In the genomic region with DNA sequence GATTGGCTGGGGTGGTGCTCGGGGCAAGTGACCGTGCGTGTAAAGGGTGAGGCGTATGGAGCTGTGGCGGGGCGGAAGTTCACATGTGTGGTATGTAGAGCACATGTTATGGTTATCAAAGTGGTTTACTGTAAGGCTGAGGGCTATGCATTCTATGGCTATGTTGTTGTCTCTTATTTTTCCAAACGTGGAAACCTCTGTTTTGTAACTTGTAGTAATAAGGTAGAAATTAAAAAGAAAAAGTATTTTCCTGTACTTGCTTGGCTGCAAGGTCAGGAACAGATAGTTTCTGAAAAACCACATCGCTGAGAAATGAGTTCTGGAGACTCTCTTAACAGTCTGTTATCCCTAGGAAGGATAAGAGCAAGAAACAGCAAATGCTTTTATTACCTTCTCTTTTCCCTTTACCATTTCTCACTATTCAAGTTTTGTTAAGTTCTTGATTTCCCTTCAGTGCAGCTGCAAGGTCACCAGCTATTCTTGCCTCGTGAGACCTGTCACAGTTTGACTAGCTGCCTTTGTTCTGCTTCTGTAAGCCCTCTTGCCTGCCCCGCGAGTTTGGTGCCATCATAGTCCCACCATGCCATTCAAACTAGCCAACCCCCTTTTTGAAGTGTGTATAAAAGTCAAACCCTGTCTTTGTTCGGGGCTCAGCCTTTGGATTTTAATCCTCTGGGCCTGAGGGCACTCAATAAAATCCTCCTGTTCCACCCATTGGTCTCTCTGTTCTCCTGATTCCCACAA, we compare ENCODE assay signal across 1 cellular context.
TF ChIP-seq lines count a peak whose summit lies in the region.

No MANE protein-coding gene starts in this region.

TF ChIP-seq in HepG2, 621 proteins besides CTCF, POLR2A, EP300 and RAD21 (continued from another document and continues in another):
- no peak for TF ChIP-seq HNRNPH1 (optimal IDR thresholded peaks at IDR 0.05; ENCODE audit: low read depth, low read length)
- no peak for TF ChIP-seq KLF9 (CRISPR knock-in tag; IDR thresholded peaks at IDR 0.05; ENCODE audit: low read depth)
- TF ChIP-seq MEIS1 (CRISPR knock-in tag; IDR thresholded peaks at IDR 0.05; ENCODE audit: borderline replicate concordance), result no peak
- TF ChIP-seq JUND (CRISPR knock-in tag; IDR thresholded peaks at IDR 0.05), result no peak; the same call in 1 of the 2 replicates
- peak; percentile 86; the same call in 1 of the 2 replicates for TF ChIP-seq ZNF792 (CRISPR knock-in tag; IDR thresholded peaks at IDR 0.05)
- TF ChIP-seq, protein P1, sequence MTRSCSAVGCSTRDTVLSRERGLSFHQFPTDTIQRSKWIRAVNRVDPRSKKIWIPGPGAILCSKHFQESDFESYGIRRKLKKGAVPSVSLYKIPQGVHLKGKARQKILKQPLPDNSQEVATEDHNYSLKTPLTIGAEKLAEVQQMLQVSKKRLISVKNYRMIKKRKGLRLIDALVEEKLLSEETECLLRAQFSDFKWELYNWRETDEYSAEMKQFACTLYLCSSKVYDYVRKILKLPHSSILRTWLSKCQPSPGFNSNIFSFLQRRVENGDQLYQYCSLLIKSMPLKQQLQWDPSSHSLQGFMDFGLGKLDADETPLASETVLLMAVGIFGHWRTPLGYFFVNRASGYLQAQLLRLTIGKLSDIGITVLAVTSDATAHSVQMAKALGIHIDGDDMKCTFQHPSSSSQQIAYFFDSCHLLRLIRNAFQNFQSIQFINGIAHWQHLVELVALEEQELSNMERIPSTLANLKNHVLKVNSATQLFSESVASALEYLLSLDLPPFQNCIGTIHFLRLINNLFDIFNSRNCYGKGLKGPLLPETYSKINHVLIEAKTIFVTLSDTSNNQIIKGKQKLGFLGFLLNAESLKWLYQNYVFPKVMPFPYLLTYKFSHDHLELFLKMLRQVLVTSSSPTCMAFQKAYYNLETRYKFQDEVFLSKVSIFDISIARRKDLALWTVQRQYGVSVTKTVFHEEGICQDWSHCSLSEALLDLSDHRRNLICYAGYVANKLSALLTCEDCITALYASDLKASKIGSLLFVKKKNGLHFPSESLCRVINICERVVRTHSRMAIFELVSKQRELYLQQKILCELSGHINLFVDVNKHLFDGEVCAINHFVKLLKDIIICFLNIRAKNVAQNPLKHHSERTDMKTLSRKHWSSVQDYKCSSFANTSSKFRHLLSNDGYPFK (CRISPR knock-in tag; IDR thresholded peaks at IDR 0.05; ENCODE audit: borderline replicate concordance), result 0 out of 2 replicates have a peak, but pooled peaks have one; percentile 29
- TF ChIP-seq ZMAT3 (CRISPR knock-in tag; conservative IDR thresholded peaks at IDR 0.05), result 0 out of 2 replicates have a peak, but pooled peaks have one; percentile 30
- no peak for TF ChIP-seq NFATC3 (CRISPR knock-in tag; IDR thresholded peaks at IDR 0.05)
- no peak for TF ChIP-seq ARHGAP35 (CRISPR knock-in tag; IDR thresholded peaks at IDR 0.05; ENCODE audit: borderline replicate concordance)
- peak; percentile 20; the same call in 1 of the 2 replicates for TF ChIP-seq ISL2 (CRISPR knock-in tag; IDR thresholded peaks at IDR 0.05)
- no peak for TF ChIP-seq FOXA1 (IDR thresholded peaks at IDR 0.05)
- TF ChIP-seq FOXA1 (CRISPR knock-in tag; IDR thresholded peaks at IDR 0.05), result peak; percentile 43; the same call in 1 of the 2 replicates
- TF ChIP-seq ZC3H4 (CRISPR knock-in tag; IDR thresholded peaks at IDR 0.05; ENCODE audit: borderline replicate concordance), result peak; percentile 48
- TF ChIP-seq ZNF12 (CRISPR knock-in tag; IDR thresholded peaks at IDR 0.05), result peak; percentile 72; the same call in 1 of the 2 replicates
- TF ChIP-seq, protein P2, sequence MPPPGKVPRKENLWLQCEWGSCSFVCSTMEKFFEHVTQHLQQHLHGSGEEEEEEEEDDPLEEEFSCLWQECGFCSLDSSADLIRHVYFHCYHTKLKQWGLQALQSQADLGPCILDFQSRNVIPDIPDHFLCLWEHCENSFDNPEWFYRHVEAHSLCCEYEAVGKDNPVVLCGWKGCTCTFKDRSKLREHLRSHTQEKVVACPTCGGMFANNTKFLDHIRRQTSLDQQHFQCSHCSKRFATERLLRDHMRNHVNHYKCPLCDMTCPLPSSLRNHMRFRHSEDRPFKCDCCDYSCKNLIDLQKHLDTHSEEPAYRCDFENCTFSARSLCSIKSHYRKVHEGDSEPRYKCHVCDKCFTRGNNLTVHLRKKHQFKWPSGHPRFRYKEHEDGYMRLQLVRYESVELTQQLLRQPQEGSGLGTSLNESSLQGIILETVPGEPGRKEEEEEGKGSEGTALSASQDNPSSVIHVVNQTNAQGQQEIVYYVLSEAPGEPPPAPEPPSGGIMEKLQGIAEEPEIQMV (CRISPR knock-in tag; IDR thresholded peaks at IDR 0.05; ENCODE audit: low read depth), result 0 out of 2 replicates have a peak, but pooled peaks have one; percentile 33
- TF ChIP-seq PITX1 (CRISPR knock-in tag; IDR thresholded peaks at IDR 0.05), result no peak
- TF ChIP-seq ZNF354B (CRISPR knock-in tag; IDR thresholded peaks at IDR 0.05), result no peak
- TF ChIP-seq NR3C1 (CRISPR knock-in tag; IDR thresholded peaks at IDR 0.05), result no peak
- TF ChIP-seq ZSCAN22 (CRISPR knock-in tag; IDR thresholded peaks at IDR 0.05), result no peak
- TF ChIP-seq CREM (IDR thresholded peaks at IDR 0.05), result no peak; the same call in 1 of the 2 replicates
- TF ChIP-seq CREM (CRISPR knock-in tag; IDR thresholded peaks at IDR 0.05), result no peak
- TF ChIP-seq, protein P3, sequence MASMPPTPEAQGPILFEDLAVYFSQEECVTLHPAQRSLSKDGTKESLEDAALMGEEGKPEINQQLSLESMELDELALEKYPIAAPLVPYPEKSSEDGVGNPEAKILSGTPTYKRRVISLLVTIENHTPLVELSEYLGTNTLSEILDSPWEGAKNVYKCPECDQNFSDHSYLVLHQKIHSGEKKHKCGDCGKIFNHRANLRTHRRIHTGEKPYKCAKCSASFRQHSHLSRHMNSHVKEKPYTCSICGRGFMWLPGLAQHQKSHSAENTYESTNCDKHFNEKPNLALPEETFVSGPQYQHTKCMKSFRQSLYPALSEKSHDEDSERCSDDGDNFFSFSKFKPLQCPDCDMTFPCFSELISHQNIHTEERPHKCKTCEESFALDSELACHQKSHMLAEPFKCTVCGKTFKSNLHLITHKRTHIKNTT (CRISPR knock-in tag; IDR thresholded peaks at IDR 0.05), result no peak
- TF ChIP-seq, protein P4, sequence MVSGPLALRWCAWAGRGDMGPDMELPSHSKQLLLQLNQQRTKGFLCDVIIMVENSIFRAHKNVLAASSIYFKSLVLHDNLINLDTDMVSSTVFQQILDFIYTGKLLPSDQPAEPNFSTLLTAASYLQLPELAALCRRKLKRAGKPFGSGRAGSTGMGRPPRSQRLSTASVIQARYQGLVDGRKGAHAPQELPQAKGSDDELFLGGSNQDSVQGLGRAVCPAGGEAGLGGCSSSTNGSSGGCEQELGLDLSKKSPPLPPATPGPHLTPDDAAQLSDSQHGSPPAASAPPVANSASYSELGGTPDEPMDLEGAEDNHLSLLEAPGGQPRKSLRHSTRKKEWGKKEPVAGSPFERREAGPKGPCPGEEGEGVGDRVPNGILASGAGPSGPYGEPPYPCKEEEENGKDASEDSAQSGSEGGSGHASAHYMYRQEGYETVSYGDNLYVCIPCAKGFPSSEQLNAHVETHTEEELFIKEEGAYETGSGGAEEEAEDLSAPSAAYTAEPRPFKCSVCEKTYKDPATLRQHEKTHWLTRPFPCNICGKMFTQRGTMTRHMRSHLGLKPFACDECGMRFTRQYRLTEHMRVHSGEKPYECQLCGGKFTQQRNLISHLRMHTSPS (CRISPR knock-in tag; IDR thresholded peaks at IDR 0.05; ENCODE audit: low read depth), result no peak
- peak; percentile 58; the same call in 1 of the 2 replicates for TF ChIP-seq ZSCAN9 (CRISPR knock-in tag; IDR thresholded peaks at IDR 0.05; ENCODE audit: borderline replicate concordance)
- TF ChIP-seq YEATS2 (CRISPR knock-in tag; IDR thresholded peaks at IDR 0.05; ENCODE audit: borderline replicate concordance), result 0 out of 2 replicates have a peak, but pooled peaks have one; percentile 8
- TF ChIP-seq, protein P5, sequence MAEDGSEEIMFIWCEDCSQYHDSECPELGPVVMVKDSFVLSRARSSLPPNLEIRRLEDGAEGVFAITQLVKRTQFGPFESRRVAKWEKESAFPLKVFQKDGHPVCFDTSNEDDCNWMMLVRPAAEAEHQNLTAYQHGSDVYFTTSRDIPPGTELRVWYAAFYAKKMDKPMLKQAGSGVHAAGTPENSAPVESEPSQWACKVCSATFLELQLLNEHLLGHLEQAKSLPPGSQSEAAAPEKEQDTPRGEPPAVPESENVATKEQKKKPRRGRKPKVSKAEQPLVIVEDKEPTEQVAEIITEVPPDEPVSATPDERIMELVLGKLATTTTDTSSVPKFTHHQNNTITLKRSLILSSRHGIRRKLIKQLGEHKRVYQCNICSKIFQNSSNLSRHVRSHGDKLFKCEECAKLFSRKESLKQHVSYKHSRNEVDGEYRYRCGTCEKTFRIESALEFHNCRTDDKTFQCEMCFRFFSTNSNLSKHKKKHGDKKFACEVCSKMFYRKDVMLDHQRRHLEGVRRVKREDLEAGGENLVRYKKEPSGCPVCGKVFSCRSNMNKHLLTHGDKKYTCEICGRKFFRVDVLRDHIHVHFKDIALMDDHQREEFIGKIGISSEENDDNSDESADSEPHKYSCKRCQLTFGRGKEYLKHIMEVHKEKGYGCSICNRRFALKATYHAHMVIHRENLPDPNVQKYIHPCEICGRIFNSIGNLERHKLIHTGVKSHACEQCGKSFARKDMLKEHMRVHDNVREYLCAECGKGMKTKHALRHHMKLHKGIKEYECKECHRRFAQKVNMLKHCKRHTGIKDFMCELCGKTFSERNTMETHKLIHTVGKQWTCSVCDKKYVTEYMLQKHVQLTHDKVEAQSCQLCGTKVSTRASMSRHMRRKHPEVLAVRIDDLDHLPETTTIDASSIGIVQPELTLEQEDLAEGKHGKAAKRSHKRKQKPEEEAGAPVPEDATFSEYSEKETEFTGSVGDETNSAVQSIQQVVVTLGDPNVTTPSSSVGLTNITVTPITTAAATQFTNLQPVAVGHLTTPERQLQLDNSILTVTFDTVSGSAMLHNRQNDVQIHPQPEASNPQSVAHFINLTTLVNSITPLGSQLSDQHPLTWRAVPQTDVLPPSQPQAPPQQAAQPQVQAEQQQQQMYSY (CRISPR knock-in tag; IDR thresholded peaks at IDR 0.05), result no peak
- TF ChIP-seq SMYD3 (CRISPR knock-in tag; IDR thresholded peaks at IDR 0.05), result peak; percentile 49; the same call in 1 of the 2 replicates
- TF ChIP-seq, protein P6, sequence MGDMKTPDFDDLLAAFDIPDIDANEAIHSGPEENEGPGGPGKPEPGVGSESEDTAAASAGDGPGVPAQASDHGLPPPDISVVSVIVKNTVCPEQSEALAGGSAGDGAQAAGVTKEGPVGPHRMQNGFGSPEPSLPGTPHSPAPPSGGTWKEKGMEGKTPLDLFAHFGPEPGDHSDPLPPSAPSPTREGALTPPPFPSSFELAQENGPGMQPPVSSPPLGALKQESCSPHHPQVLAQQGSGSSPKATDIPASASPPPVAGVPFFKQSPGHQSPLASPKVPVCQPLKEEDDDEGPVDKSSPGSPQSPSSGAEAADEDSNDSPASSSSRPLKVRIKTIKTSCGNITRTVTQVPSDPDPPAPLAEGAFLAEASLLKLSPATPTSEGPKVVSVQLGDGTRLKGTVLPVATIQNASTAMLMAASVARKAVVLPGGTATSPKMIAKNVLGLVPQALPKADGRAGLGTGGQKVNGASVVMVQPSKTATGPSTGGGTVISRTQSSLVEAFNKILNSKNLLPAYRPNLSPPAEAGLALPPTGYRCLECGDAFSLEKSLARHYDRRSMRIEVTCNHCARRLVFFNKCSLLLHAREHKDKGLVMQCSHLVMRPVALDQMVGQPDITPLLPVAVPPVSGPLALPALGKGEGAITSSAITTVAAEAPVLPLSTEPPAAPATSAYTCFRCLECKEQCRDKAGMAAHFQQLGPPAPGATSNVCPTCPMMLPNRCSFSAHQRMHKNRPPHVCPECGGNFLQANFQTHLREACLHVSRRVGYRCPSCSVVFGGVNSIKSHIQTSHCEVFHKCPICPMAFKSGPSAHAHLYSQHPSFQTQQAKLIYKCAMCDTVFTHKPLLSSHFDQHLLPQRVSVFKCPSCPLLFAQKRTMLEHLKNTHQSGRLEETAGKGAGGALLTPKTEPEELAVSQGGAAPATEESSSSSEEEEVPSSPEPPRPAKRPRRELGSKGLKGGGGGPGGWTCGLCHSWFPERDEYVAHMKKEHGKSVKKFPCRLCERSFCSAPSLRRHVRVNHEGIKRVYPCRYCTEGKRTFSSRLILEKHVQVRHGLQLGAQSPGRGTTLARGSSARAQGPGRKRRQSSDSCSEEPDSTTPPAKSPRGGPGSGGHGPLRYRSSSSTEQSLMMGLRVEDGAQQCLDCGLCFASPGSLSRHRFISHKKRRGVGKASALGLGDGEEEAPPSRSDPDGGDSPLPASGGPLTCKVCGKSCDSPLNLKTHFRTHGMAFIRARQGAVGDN (CRISPR knock-in tag; IDR thresholded peaks at IDR 0.05), result peak; percentile 56
- TF ChIP-seq RORA (CRISPR knock-in tag; IDR thresholded peaks at IDR 0.05), result no peak
- TF ChIP-seq, protein P7, sequence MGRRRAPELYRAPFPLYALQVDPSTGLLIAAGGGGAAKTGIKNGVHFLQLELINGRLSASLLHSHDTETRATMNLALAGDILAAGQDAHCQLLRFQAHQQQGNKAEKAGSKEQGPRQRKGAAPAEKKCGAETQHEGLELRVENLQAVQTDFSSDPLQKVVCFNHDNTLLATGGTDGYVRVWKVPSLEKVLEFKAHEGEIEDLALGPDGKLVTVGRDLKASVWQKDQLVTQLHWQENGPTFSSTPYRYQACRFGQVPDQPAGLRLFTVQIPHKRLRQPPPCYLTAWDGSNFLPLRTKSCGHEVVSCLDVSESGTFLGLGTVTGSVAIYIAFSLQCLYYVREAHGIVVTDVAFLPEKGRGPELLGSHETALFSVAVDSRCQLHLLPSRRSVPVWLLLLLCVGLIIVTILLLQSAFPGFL (CRISPR knock-in tag; IDR thresholded peaks at IDR 0.05), result no peak
- TF ChIP-seq, protein P8, sequence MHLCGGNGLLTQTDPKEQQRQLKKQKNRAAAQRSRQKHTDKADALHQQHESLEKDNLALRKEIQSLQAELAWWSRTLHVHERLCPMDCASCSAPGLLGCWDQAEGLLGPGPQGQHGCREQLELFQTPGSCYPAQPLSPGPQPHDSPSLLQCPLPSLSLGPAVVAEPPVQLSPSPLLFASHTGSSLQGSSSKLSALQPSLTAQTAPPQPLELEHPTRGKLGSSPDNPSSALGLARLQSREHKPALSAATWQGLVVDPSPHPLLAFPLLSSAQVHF (CRISPR knock-in tag; IDR thresholded peaks at IDR 0.05), result no peak
